In genomic region chr17:65739026-65739425, GRCh38 we compare ENCODE assay signal across 27 cellular contexts.
"Had no signal": no experiment of that assay in that cellular context is flagged by ENCODE, and none has a peak within 500 bp of the region (broad histone marks: within the 10 kb centered on the region; RNA-seq: fewer than 3 reads in every experiment).

No MANE protein-coding gene starts in this region.

- DNase-seq: colonic mucosa; cortex of kidney; dermis blood vessel endothelial cell; dorsolateral prefrontal cortex; effector CD4-positive, alpha-beta T cell; effector CD8-positive, alpha-beta T cell; effector memory CD4-positive, alpha-beta T cell; effector memory CD8-positive, alpha-beta T cell; endodermal cell; erythroblast; esophagus squamous epithelium; foreskin fibroblast; foreskin keratinocyte; foreskin melanocyte; gastrocnemius medialis; glutamatergic neuron; head of caudate nucleus; heart left ventricle; heart right ventricle had no signal

- H3K27me3 Mint-ChIP-seq: dendritic cell treated with granulocyte-macrophage colony-stimulating factor and Interleukin-4, amounts not matched to agents 40 ng/mL and 50 ng/mL, for 4 days had no signal

- H3K9me3 ChIP-seq: colonic mucosa, gastrocnemius medialis had no signal

- H3K4me3 ChIP-seq: colonic mucosa, coronary artery, dorsolateral prefrontal cortex, esophagus muscularis mucosa, esophagus squamous epithelium, gastrocnemius medialis, gastroesophageal sphincter, heart left ventricle, heart right ventricle had no signal

- H3K4me1 ChIP-seq: colonic mucosa, gastrocnemius medialis had no signal

- ATAC-seq: effector memory CD8-positive, alpha-beta T cell; esophagus mucosa; foreskin keratinocyte; gastrocnemius medialis; gastroesophageal sphincter; heart left ventricle; heart right ventricle had no signal

- H3K4me1 Mint-ChIP-seq: endodermal cell had no signal

- H3K4me3 Mint-ChIP-seq: dendritic cell treated with granulocyte-macrophage colony-stimulating factor and Interleukin-4, amounts not matched to agents 40 ng/mL and 50 ng/mL, for 4 days; effector memory CD8-positive, alpha-beta T cell; endodermal cell had no signal

- H3K36me3 ChIP-seq: colonic mucosa, esophagus squamous epithelium, gastrocnemius medialis had no signal

- FAIRE-seq: endothelial cell of umbilical vein, frontal cortex had no signal

- H3K27ac ChIP-seq: colonic mucosa, coronary artery, dorsolateral prefrontal cortex, epithelial cell of prostate, esophagus muscularis mucosa, esophagus squamous epithelium, foreskin keratinocyte, gastrocnemius medialis, gastroesophageal sphincter, heart left ventricle, heart right ventricle had no signal

- H3K9me3 Mint-ChIP-seq: effector memory CD8-positive, alpha-beta T cell had no signal

- H3K27ac Mint-ChIP-seq: dendritic cell treated with granulocyte-macrophage colony-stimulating factor and Interleukin-4, amounts not matched to agents 40 ng/mL and 50 ng/mL, for 4 days; effector memory CD8-positive, alpha-beta T cell; endodermal cell had no signal

- H3K27me3 ChIP-seq: colonic mucosa, dorsolateral prefrontal cortex, esophagus muscularis mucosa, esophagus squamous epithelium, foreskin keratinocyte, gastrocnemius medialis, gastroesophageal sphincter, heart left ventricle, heart right ventricle had no signal
